20 cellular contexts compared by ENCODE assay signal in the genomic region with DNA sequence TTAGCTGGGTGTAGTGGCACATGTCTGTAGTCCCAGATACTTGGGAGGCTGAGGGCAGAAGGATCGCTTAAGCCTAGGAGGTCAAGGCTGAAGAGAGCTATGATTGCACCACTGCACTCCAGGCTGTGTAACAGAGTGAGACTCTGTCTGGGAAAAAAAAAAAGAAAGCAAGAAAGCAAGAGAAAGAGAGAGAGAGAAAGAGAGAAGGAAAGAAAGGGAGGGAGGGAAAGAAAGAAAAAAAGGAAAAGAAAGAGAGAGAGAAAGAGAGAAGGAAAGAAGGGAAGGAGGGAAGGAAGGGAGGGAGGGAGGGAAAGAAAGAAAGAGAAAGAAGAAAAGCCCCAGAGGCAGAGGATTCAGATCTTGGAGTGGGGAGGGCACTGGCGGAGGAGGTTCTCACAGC. TPM values are rescaled to one million over a fixed set of nuclear protein-coding genes. Genes with fewer than 3 reads are reported as not detected.
"Had no signal": no experiment of that assay in that cellular context is flagged by ENCODE, and none has a peak within 500 bp of the region (broad histone marks: within the 10 kb centered on the region; RNA-seq: fewer than 3 reads in every experiment).

No MANE protein-coding gene starts in this region.

- H3K27ac Mint-ChIP-seq: activated CD4-positive, alpha-beta memory T cell treated with anti-CD3 and anti-CD28 coated beads for 36 hours; activated naive CD4-positive, alpha-beta T cell treated with anti-CD3 and anti-CD28 coated beads, Interleukin-2, amount 10 ng/mL, durations not matched to agents 7 days and 5 days; activated T-cell treated with anti-CD3 and anti-CD28 coated beads, Interleukin-2, amount 50 U/mL, for 72 hours; activated T-helper 2 cell treated with anti-CD3 and anti-CD28 coated beads, Interferon-gamma antibody, Interleukin-2, Interleukin-4, amounts not matched to agents 10 μg/mL and 5 μg/mL and 100 μg/mL, durations not matched to agents 14 hours and 24 hours and 36 hours had no signal

- ATAC-seq: activated T-cell treated with anti-CD3 and anti-CD28 coated beads, Interleukin-2, amount 50 U/mL, for 72 hours; PC-3 had no signal

- H3K9me3 Mint-ChIP-seq: activated CD4-positive, alpha-beta memory T cell treated with anti-CD3 and anti-CD28 coated beads for 36 hours; activated CD4-positive, alpha-beta T cell treated with anti-CD3 and anti-CD28 coated beads, Interleukin-2, amount 10 ng/mL, durations not matched to agents 7 days and 5 days; activated naive CD4-positive, alpha-beta T cell treated with anti-CD3 and anti-CD28 coated beads, Interleukin-2, amount 10 ng/mL, durations not matched to agents 7 days and 5 days; activated T-cell treated with anti-CD3 and anti-CD28 coated beads, Interleukin-2, amount 50 U/mL, for 72 hours; activated T-helper 2 cell treated with anti-CD3 and anti-CD28 coated beads, Interferon-gamma antibody, Interleukin-2, Interleukin-4, amounts not matched to agents 10 μg/mL and 5 μg/mL and 100 μg/mL, durations not matched to agents 14 hours and 24 hours and 36 hours had no signal

- H3K4me3 Mint-ChIP-seq: activated CD4-positive, alpha-beta memory T cell treated with anti-CD3 and anti-CD28 coated beads for 36 hours; activated naive CD4-positive, alpha-beta T cell treated with anti-CD3 and anti-CD28 coated beads, Interleukin-2, amount 10 ng/mL, durations not matched to agents 7 days and 5 days had no signal

- H3K27me3 Mint-ChIP-seq: activated CD4-positive, alpha-beta memory T cell treated with anti-CD3 and anti-CD28 coated beads for 36 hours; activated CD4-positive, alpha-beta T cell treated with anti-CD3 and anti-CD28 coated beads, Interleukin-2, amount 10 ng/mL, durations not matched to agents 7 days and 5 days; activated naive CD4-positive, alpha-beta T cell treated with anti-CD3 and anti-CD28 coated beads, Interleukin-2, amount 10 ng/mL, durations not matched to agents 7 days and 5 days had no signal

- DNase-seq: activated CD4-positive, alpha-beta memory T cell treated with anti-CD3 and anti-CD28 coated beads for 36 hours; activated CD4-positive, alpha-beta T cell treated with anti-CD3 and anti-CD28 coated beads, Interleukin-2, amount 10 ng/mL, durations not matched to agents 7 days and 5 days; activated CD4-positive, CD25-positive, alpha-beta regulatory T cell; activated CD8-positive, alpha-beta memory T cell treated with anti-CD3 and anti-CD28 coated beads, Interleukin-2, amount 50 U/mL, for 4 hours; activated gamma-delta T cell treated with Interleukin-2 at 50 U/mL for 16 hours; activated naive CD4-positive, alpha-beta T cell treated with anti-CD3 and anti-CD28 coated beads, Interleukin-2, amount 10 ng/mL, durations not matched to agents 7 days and 5 days; activated T-cell treated with anti-CD3 and anti-CD28 coated beads, Interleukin-2, amount 50 U/mL, for 72 hours; aorta; Kasumi-1; KBM-7; NCI-H1105 treated with DMSO at 0.1 percent for 48 hours; NCI-H1436 treated with DMSO at 0.1 percent for 48 hours; NCI-H187 treated with DMSO at 0.1 percent for 48 hours; NCI-H2081 treated with DMSO at 0.1 percent for 48 hours; NCI-H446; NCI-H524; PC-3; SIG-M5 had no signal

RNA-seq across cellular contexts. Expression of gene DHX58, which starts 6.5 kb away (rescaled TPM):
- total RNA-seq: PC-3 had no signal

RNA-seq across cellular contexts. Expression of gene ZNF385C, which starts 7.7 kb away (rescaled TPM):
- total RNA-seq: activated CD4-positive, alpha-beta T cell treated with anti-CD3 and anti-CD28 coated beads, Interleukin-2, amount 10 ng/mL, durations not matched to agents 7 days and 5 days; aorta; T-helper 2 cell treated with Interferon-gamma antibody and Interleukin-4, amounts not matched to agents 100 ng/mL and 5 ng/mL, for 36 hours had no signal

RNA-seq across cellular contexts. Expression of gene KAT2A, which starts 15.2 kb away (rescaled TPM):
- total RNA-seq: PC-3 had no signal

RNA-seq across cellular contexts. Expression of gene HSPB9, which starts 16.6 kb away (rescaled TPM):
- total RNA-seq: activated CD4-positive, alpha-beta memory T cell treated with anti-CD3 and anti-CD28 coated beads for 36 hours; activated CD4-positive, alpha-beta T cell treated with anti-CD3 and anti-CD28 coated beads, Interleukin-2, amount 10 ng/mL, durations not matched to agents 7 days and 5 days; activated T-helper 2 cell treated with anti-CD3 and anti-CD28 coated beads, Interferon-gamma antibody, Interleukin-2, Interleukin-4, amounts not matched to agents 10 μg/mL and 5 μg/mL and 100 μg/mL, durations not matched to agents 14 hours and 24 hours and 36 hours; aorta; PC-3; T-helper 2 cell treated with Interferon-gamma antibody and Interleukin-4, amounts not matched to agents 100 ng/mL and 5 ng/mL, for 36 hours had no signal

RNA-seq across cellular contexts. Expression of gene RAB5C, which starts 48.8 kb away (rescaled TPM):
- total RNA-seq: PC-3 had no signal
